24 cellular contexts compared by ENCODE assay signal in the genomic region with DNA sequence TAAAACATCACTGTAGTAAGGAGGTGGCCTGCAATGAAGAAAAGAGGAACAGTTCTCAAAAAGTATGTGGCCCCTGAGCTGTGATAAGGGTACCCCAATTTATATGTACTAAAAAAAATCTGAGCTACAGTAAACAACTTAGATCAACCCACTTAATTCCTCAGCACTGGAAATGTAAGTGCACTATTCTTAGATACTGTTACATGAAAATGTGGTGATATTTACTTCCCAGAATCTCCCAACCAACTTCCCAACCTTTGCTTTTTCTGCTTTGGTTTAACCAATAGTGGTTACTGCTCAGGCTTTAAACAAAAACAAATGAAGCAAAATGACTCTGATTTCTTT.
DNase-seq lines count a peak whose midpoint lies in the region; ATAC-seq and TF ChIP-seq lines count a peak whose summit lies in the region.
"Had no signal": no experiment of that assay in that cellular context is flagged by ENCODE, and none has a peak within 500 bp of the region (broad histone marks: within the 10 kb centered on the region; RNA-seq: fewer than 3 reads in every experiment).

No MANE protein-coding gene starts in this region.

- H3K4me1 Mint-ChIP-seq in endodermal cell: peaks cover 6% of the 10 kb centered on the region
- H3K4me1 Mint-ChIP-seq: activated CD4-positive, alpha-beta T cell treated with anti-CD3 and anti-CD28 coated beads, Interleukin-2, amount 10 ng/mL, durations not matched to agents 7 days and 5 days; activated T-helper 17 cell treated with anti-CD3 and anti-CD28 coated beads, Interleukin-2, amount 50 U/mL, for 72 hours had no signal

- 0 out of 2 replicates have a peak overlapping the region, but pooled peaks have one; percentile 24 for H2AFZ ChIP-seq in PC-3 (ENCODE audit: low read length)

- no peaks in the 10 kb centered on the region for H3K79me2 ChIP-seq in PC-3 (ENCODE audit: low read length)
- no peaks in the 10 kb centered on the region for H3K79me2 ChIP-seq in mesendoderm (ENCODE audit: control insufficient read depth, insufficient read depth, low read length)

- BruUV-seq in PC-3 (replicated peaks; lab: Mats Ljungman, UMichigan): no TSS peak

- no peak overlapping the region for H3K4me3 Mint-ChIP-seq in endodermal cell
- H3K4me3 Mint-ChIP-seq: activated CD4-positive, alpha-beta T cell treated with anti-CD3 and anti-CD28 coated beads, Interleukin-2, amount 10 ng/mL, durations not matched to agents 7 days and 5 days; activated T-helper 17 cell treated with anti-CD3 and anti-CD28 coated beads, Interleukin-2, amount 50 U/mL, for 72 hours; neural crest cell had no signal

- CTCF ChIA-PET in PC-3 (lab: Charles Lee): no interaction called here

- no peak overlapping the region for H2BK120ac ChIP-seq in mesendoderm (ENCODE audit: low read depth, low read length)

- H3K18ac ChIP-seq in mesendoderm (ENCODE audit: low read length): no peak overlapping the region

- H2BK15ac ChIP-seq in mesendoderm (replicated peaks; ENCODE audit: low read depth): no peak overlapping the region

- H3K9me2 ChIP-seq in PC-3 (replicated peaks; ENCODE audit: low read length): no peaks in the 10 kb centered on the region

- no peak overlapping the region for H4K8ac ChIP-seq in mesendoderm (ENCODE audit: low read depth, low read length)

- no peak overlapping the region for H3K27ac ChIP-seq in PC-3 (ENCODE audit: low read length)
- H3K27ac ChIP-seq in endodermal cell (ENCODE audit: low read depth, low read length): peak overlapping the region; percentile 19
- H3K27ac ChIP-seq in mesodermal cell (ENCODE audit: low read depth, low read length, severe bottlenecking): peak overlapping the region; percentile 85
- peak overlapping the region; percentile 4 for H3K27ac ChIP-seq in temporal lobe (ENCODE audit: low read depth, low read length)
- peak overlapping the region in 1 of 2 donors; percentile 57 for H3K27ac ChIP-seq in coronary artery
- no peak overlapping the region for H3K27ac ChIP-seq in mesendoderm (ENCODE audit: low read depth, low read length)

- POLR2A ChIA-PET in PC-3 (lab: Charles Lee; ENCODE audit: unreplicated experiment): interaction anchor here (0.7 kb wide), 1 partner anchor 48 kb away, joined by 10 read pairs; no protein-coding TSS in a partner anchor

- H3F3A ChIP-seq in PC-3 (ENCODE audit: low read length, unreplicated experiment): no peaks in the 10 kb centered on the region

- no peaks in the 10 kb centered on the region for H3K36me3 ChIP-seq in PC-3 (ENCODE audit: low read depth, low read length)
- H3K36me3 ChIP-seq in endodermal cell (ENCODE audit: control insufficient read depth, insufficient read depth, low read length): peaks cover 71% of the 10 kb centered on the region
- peaks cover 9% of the 10 kb centered on the region for H3K36me3 ChIP-seq in mesodermal cell (ENCODE audit: control insufficient read depth, insufficient read depth, low read length)
- H3K36me3 ChIP-seq in mesendoderm (ENCODE audit: control insufficient read depth, insufficient read depth, low read length): no peaks in the 10 kb centered on the region
- H3K36me3 ChIP-seq: ascending aorta, spleen had no signal

- H3K36me3 Mint-ChIP-seq in endodermal cell (ENCODE audit: low read depth): peaks cover 8% of the 10 kb centered on the region
- H3K36me3 Mint-ChIP-seq: activated naive CD4-positive, alpha-beta T cell treated with anti-CD3 and anti-CD28 coated beads, Interleukin-2, amount 50 U/mL, for 72 hours had no signal

- H3K9ac ChIP-seq in PC-3 (ENCODE audit: low read length) (no peak overlapping the region), endodermal cell (ENCODE audit: extremely low read depth, low read length, poor library complexity, severe bottlenecking) (no peak overlapping the region), mesendoderm (ENCODE audit: low read length) (no peak overlapping the region)

- H3K27me3 ChIP-seq in PC-3 (ENCODE audit: low read length): no peaks in the 10 kb centered on the region
- no peaks in the 10 kb centered on the region for H3K27me3 ChIP-seq in endodermal cell (ENCODE audit: control insufficient read depth, insufficient read depth, low read length, poor library complexity, severe bottlenecking)
- H3K27me3 ChIP-seq in mesendoderm (ENCODE audit: insufficient read depth, low read length, poor library complexity): no peaks in the 10 kb centered on the region
- H3K27me3 ChIP-seq: ascending aorta, spleen had no signal

- no peak overlapping the region for H2AK5ac ChIP-seq in mesendoderm (ENCODE audit: low read length)

- H3K4me3 ChIP-seq in PC-3 (ENCODE audit: low read length) (no peak overlapping the region), endodermal cell (ENCODE audit: low read length) (no peak overlapping the region), mesodermal cell (ENCODE audit: extremely low read depth, insufficient read depth, low read length, poor library complexity, severe bottlenecking) (no peak overlapping the region), coronary artery (no peak overlapping the region), mesendoderm (ENCODE audit: low read length) (no peak overlapping the region)
- H3K4me3 ChIP-seq: ascending aorta, spleen had no signal

- peaks cover 9% of the 10 kb centered on the region; the same call in 1 of the 2 replicates for H3K4me1 ChIP-seq in PC-3 (ENCODE audit: insufficient read depth, low read length)
- H3K4me1 ChIP-seq in endodermal cell (ENCODE audit: control insufficient read depth, insufficient read depth, low read length): no peaks in the 10 kb centered on the region
- H3K4me1 ChIP-seq in mesodermal cell (ENCODE audit: control insufficient read depth, insufficient read depth, low read length, poor library complexity, severe bottlenecking): peaks cover 6% of the 10 kb centered on the region
- no peaks in the 10 kb centered on the region for H3K4me1 ChIP-seq in mesendoderm (ENCODE audit: control insufficient read depth, low read depth, low read length)
- H3K4me1 ChIP-seq: spleen had no signal

- H3K27me3 Mint-ChIP-seq in endodermal cell (ENCODE audit: insufficient read depth): no peaks in the 10 kb centered on the region
- H3K27me3 Mint-ChIP-seq: activated CD4-positive, alpha-beta T cell treated with anti-CD3 and anti-CD28 coated beads, Interleukin-2, amount 10 ng/mL, durations not matched to agents 7 days and 5 days; activated T-helper 17 cell treated with anti-CD3 and anti-CD28 coated beads, Interleukin-2, amount 50 U/mL, for 72 hours had no signal

- no peak overlapping the region for H2BK5ac ChIP-seq in mesendoderm (ENCODE audit: low read length)

- TF ChIP-seq CTCF in PC-3 (conservative IDR thresholded peaks at IDR 0.05; ENCODE audit: low read depth, low read length): no peak
- no peak for TF ChIP-seq CTCF in endodermal cell (conservative IDR thresholded peaks at IDR 0.05)
- TF ChIP-seq CTCF in coronary artery (IDR thresholded peaks at IDR 0.05): no peak

- no peaks in the 10 kb centered on the region for H3K9me3 Mint-ChIP-seq in endodermal cell
- H3K9me3 Mint-ChIP-seq: activated CD4-positive, alpha-beta T cell treated with anti-CD3 and anti-CD28 coated beads, Interleukin-2, amount 10 ng/mL, durations not matched to agents 7 days and 5 days; neural crest cell had no signal

- H3K56ac ChIP-seq in mesendoderm (ENCODE audit: low read length): no peak overlapping the region

- no peak overlapping the region for H3K4ac ChIP-seq in mesendoderm (ENCODE audit: low read depth, low read length)

- no peak overlapping the region for H3K23ac ChIP-seq in mesendoderm (ENCODE audit: low read length)

- intact Hi-C loops in PC-3 (cut with micrococcal nuclease): no loop called here

- H3K79me1 ChIP-seq in mesendoderm (ENCODE audit: low read length): no peaks in the 10 kb centered on the region

- H3K9me3 ChIP-seq in PC-3 (ENCODE audit: low read length): no peaks in the 10 kb centered on the region
- no peaks in the 10 kb centered on the region for H3K9me3 ChIP-seq in endodermal cell (ENCODE audit: control insufficient read depth, low read length)
- no peaks in the 10 kb centered on the region for H3K9me3 ChIP-seq in mesodermal cell (ENCODE audit: control insufficient read depth, low read length)
- H3K9me3 ChIP-seq: ascending aorta, spleen had no signal

- no peak overlapping the region for H3K27ac Mint-ChIP-seq in endodermal cell
- H3K27ac Mint-ChIP-seq: activated CD4-positive, alpha-beta T cell treated with anti-CD3 and anti-CD28 coated beads, Interleukin-2, amount 10 ng/mL, durations not matched to agents 7 days and 5 days; activated naive CD4-positive, alpha-beta T cell treated with anti-CD3 and anti-CD28 coated beads, Interleukin-2, amount 50 U/mL, for 72 hours; activated T-helper 17 cell treated with anti-CD3 and anti-CD28 coated beads, Interleukin-2, amount 50 U/mL, for 72 hours had no signal

- DNase-seq in PC-3 (no peak), endodermal cell (no peak), coronary artery (ENCODE audit: low spot score) (no peak), DMS53 treated with DMSO at 0.1 percent for 48 hours (lab: John Stamatoyannopoulos, UW; ENCODE audit: unreplicated experiment) (no peak), mesendoderm (no peak), GOT3 (lab: John Stamatoyannopoulos, UW) (no peak)
- DNase-seq: activated CD4-positive, alpha-beta T cell treated with anti-CD3 and anti-CD28 coated beads, Interleukin-2, amount 10 ng/mL, durations not matched to agents 7 days and 5 days; AML-193; DMS53; GF-D8; head of caudate nucleus; MV-4-11; NCI-H774; SIG-M5; spleen; stimulated activated CD4-positive, alpha-beta T cell treated with anti-CD3 and anti-CD28 coated beads, Interleukin-4, amount 100 ng/mL, for 1 hour; stimulated activated naive CD4-positive, alpha-beta T cell had no signal

- ATAC-seq in PC-3: no peak
- ATAC-seq: activated naive CD4-positive, alpha-beta T cell treated with anti-CD3 and anti-CD28 coated beads, Interleukin-2, amount 50 U/mL, for 72 hours; activated T-helper 17 cell treated with anti-CD3 and anti-CD28 coated beads, Interleukin-2, amount 50 U/mL, for 72 hours; HCT116 had no signal

- H3K4me2 ChIP-seq in PC-3 (ENCODE audit: low read length): no peak overlapping the region
- H3K4me2 ChIP-seq in mesendoderm (ENCODE audit: low read length): no peak overlapping the region

- no peak overlapping the region for H4K5ac ChIP-seq in mesendoderm (ENCODE audit: low read length)

- no peaks in the 10 kb centered on the region for H4K20me1 ChIP-seq in PC-3 (ENCODE audit: low read length)

Comparison
In these comparisons a context has a peak if more than half of its experiments do, and no peak if none do; other contexts are left out.
1. H3K27ac ChIP-seq: peak in endodermal cell (single experiment), mesodermal cell (single experiment) and temporal lobe (single experiment); none in PC-3 (single experiment) and mesendoderm (single experiment).